ENCODE assay signal across 1 cellular context in the genomic region with DNA sequence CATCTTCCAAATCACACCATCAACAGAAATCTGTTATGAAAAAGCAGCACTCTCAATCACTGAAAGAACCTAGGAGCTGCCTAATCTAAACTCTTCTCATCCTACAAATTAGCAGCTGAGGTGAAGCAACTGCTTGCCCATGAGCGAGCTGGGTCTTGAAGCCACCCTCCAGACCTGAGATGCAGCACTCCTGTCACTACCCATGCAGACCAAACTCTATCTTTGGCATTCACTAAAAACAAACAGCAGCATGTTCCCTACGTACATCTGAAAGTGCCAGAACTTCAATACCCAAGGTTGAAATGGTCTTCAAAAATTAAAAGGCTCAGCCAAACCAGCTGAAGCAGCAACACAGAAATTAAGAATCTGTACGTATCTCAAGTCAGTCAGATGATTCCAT.
A peak's percentile ranks its signal among the peaks of the same experiment; 100 is the strongest.
TF ChIP-seq lines count a peak whose summit lies in the region.

No MANE protein-coding gene starts in this region.

TF ChIP-seq in HEK293, 187 proteins besides CTCF, POLR2A, EP300 and RAD21 (continued from another document):
- TF ChIP-seq YY2 (tag by site-specific recombination; IDR thresholded peaks at IDR 0.05) (no peak), ZNF626 (tag by site-specific recombination; IDR thresholded peaks at IDR 0.05) (no peak), TRIM28 (IDR thresholded peaks at IDR 0.05; ENCODE audit: borderline replicate concordance, low read length) (no peak), BCL11A (tag by site-specific recombination; IDR thresholded peaks at IDR 0.05; ENCODE audit: low read depth) (no peak), ZNF561 (tag by site-specific recombination; IDR thresholded peaks at IDR 0.05; ENCODE audit: borderline replicate concordance) (no peak), ZNF292 (tag by site-specific recombination; IDR thresholded peaks at IDR 0.05; ENCODE audit: borderline replicate concordance, low read depth) (no peak), YY1 (tag by site-specific recombination; IDR thresholded peaks at IDR 0.05) (no peak), ZNF2 (tag by site-specific recombination; IDR thresholded peaks at IDR 0.05) (no peak), ZXDB (tag by site-specific recombination; IDR thresholded peaks at IDR 0.05) (no peak), ZNF621 (tag by site-specific recombination; IDR thresholded peaks at IDR 0.05) (no peak), ZBTB48 (tag by site-specific recombination; IDR thresholded peaks at IDR 0.05) (no peak), ZNF600 (tag by site-specific recombination; IDR thresholded peaks at IDR 0.05) (peak; percentile 64), PRDM1 (tag by site-specific recombination; IDR thresholded peaks at IDR 0.05) (peak; percentile 47; the same call in 1 of the 2 replicates)
- TF ChIP-seq, protein P1, sequence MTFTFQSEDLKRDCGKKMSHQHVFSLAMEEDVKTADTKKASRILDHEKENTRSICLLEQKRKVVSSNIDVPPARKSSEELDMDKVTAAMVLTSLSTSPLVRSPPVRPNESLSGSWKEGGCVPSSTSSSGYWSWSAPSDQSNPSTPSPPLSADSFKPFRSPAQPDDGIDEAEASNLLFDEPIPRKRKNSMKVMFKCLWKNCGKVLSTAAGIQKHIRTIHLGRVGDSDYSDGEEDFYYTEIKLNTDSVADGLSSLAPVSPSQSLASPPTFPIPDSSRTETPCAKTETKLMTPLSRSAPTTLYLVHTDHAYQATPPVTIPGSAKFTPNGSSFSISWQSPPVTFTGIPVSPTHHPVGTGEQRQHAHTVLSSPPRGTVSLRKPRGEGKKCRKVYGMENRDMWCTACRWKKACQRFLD (tag by site-specific recombination; IDR thresholded peaks at IDR 0.05) = no peak
- TF ChIP-seq, protein P2, sequence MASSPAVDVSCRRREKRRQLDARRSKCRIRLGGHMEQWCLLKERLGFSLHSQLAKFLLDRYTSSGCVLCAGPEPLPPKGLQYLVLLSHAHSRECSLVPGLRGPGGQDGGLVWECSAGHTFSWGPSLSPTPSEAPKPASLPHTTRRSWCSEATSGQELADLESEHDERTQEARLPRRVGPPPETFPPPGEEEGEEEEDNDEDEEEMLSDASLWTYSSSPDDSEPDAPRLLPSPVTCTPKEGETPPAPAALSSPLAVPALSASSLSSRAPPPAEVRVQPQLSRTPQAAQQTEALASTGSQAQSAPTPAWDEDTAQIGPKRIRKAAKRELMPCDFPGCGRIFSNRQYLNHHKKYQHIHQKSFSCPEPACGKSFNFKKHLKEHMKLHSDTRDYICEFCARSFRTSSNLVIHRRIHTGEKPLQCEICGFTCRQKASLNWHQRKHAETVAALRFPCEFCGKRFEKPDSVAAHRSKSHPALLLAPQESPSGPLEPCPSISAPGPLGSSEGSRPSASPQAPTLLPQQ (tag by site-specific recombination; IDR thresholded peaks at IDR 0.05) = no peak
- TF ChIP-seq, protein P3, sequence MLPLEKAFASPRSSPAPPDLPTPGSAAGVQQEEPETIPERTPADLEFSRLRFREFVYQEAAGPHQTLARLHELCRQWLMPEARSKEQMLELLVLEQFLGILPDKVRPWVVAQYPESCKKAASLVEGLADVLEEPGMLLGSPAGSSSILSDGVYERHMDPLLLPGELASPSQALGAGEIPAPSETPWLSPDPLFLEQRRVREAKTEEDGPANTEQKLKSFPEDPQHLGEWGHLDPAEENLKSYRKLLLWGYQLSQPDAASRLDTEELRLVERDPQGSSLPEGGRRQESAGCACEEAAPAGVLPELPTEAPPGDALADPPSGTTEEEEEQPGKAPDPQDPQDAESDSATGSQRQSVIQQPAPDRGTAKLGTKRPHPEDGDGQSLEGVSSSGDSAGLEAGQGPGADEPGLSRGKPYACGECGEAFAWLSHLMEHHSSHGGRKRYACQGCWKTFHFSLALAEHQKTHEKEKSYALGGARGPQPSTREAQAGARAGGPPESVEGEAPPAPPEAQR (tag by site-specific recombination; IDR thresholded peaks at IDR 0.05) = no peak
TF ChIP-seq in HEK293: peak in this region for 2.
